1 cellular context compared by ENCODE assay signal in genomic region chr15:40044717-40045571, GRCh38.
A peak's percentile ranks its signal among the peaks of the same experiment; 100 is the strongest.
TF ChIP-seq lines count a peak whose summit lies in the region.

No MANE protein-coding gene starts in this region.

TF ChIP-seq in K562, 482 proteins besides CTCF, POLR2A, EP300 and RAD21 (continued from another document and continues in another):
- TF ChIP-seq NFRKB (IDR thresholded peaks at IDR 0.05; ENCODE audit: low read depth) (no peak), MIER1 (IDR thresholded peaks at IDR 0.05; ENCODE audit: low read depth) (no peak), SP2 (IDR thresholded peaks at IDR 0.05; ENCODE audit: extremely low read depth, low read depth, low read length, poor library complexity, severe bottlenecking) (no peak), JUN (IDR thresholded peaks at IDR 0.05; ENCODE audit: borderline replicate concordance, low read depth, low read length) (no peak), JUN (CRISPR knock-in tag; IDR thresholded peaks at IDR 0.05; ENCODE audit: borderline replicate concordance) (no peak), CTCFL (IDR thresholded peaks at IDR 0.05; ENCODE audit: borderline replicate concordance, insufficient read depth, low read depth, low read length, poor library complexity, severe bottlenecking) (peak; percentile 72), RBM17 (IDR thresholded peaks at IDR 0.05; ENCODE audit: borderline replicate concordance, low read depth, low read length) (no peak), USF1 (CRISPR knock-in tag; IDR thresholded peaks at IDR 0.05) (no peak), ZNF511 (CRISPR knock-in tag; IDR thresholded peaks at IDR 0.05) (no peak), GTF2B (IDR thresholded peaks at IDR 0.05; ENCODE audit: extremely low read depth, insufficient read length) (no peak), ZBTB49 (CRISPR knock-in tag; IDR thresholded peaks at IDR 0.05; ENCODE audit: borderline replicate concordance) (no peak), NFATC3 (IDR thresholded peaks at IDR 0.05) (no peak), TFE3 (CRISPR knock-in tag; IDR thresholded peaks at IDR 0.05) (no peak), CBFA2T3 (IDR thresholded peaks at IDR 0.05) (no peak), GTF3C2 (IDR thresholded peaks at IDR 0.05; ENCODE audit: borderline replicate concordance, extremely low read depth, insufficient read length) (no peak), THAP12 (CRISPR knock-in tag; IDR thresholded peaks at IDR 0.05) (no peak), NR2C1 (IDR thresholded peaks at IDR 0.05) (no peak), NR2C1 (tag; IDR thresholded peaks at IDR 0.05) (no peak), ELK3 (CRISPR knock-in tag; IDR thresholded peaks at IDR 0.05) (no peak), CHD7 (IDR thresholded peaks at IDR 0.05; ENCODE audit: low read depth, low read length) (no peak)
